In genomic region chr19:16771618-16772017, GRCh38 we compare ENCODE assay signal across 8 cellular contexts. TPM values are rescaled to one million over a fixed set of nuclear protein-coding genes. Genes with fewer than 3 reads are reported as not detected.
DNase-seq lines count a peak whose midpoint lies in the region; ATAC-seq and TF ChIP-seq lines count a peak whose summit lies in the region.

No MANE protein-coding gene starts in this region.

- peak; percentile 83 for TF ChIP-seq CTCF in GM10266 (IDR thresholded peaks at IDR 0.05; ENCODE audit: control insufficient read depth, insufficient read depth, low read depth, missing control alignments)

- peak; percentile 78 for DNase-seq in GM10266 (ENCODE audit: extremely low spot score)
- DNase-seq in NCI-H1694 (lab: John Stamatoyannopoulos, UW), result peak; percentile 76
- peak; percentile 39 to 73 (median 46) for DNase-seq in T-helper 17 cell
- peak; percentile 69 for DNase-seq in amniotic epithelial cell (ENCODE audit: low read depth)
- peak; percentile 80 for DNase-seq in left cardiac atrium
- peak; percentile 64 for DNase-seq in renal cortical epithelial cell (ENCODE audit: low read depth)

- peak; percentile 86 for ATAC-seq in T-helper 17 cell
- peak; percentile 67 to 84 for ATAC-seq in left cardiac atrium
- ATAC-seq in GM18502 (IDR thresholded peaks at IDR 0.05; ENCODE audit: poor library complexity, unreplicated experiment), result no peak
- no peak for ATAC-seq in GM19351 (IDR thresholded peaks at IDR 0.05; ENCODE audit: unreplicated experiment)

- H3K27ac Mint-ChIP-seq in T-helper 17 cell, result no peak overlapping the region

- no peaks in the 10 kb centered on the region for H3K4me1 Mint-ChIP-seq in T-helper 17 cell

- intact Hi-C loops in left cardiac atrium (cut with DNase I), result loop anchor here (1.0 to 5.0 kb wide), 3 partner anchors 126 to 282 kb away; no protein-coding TSS in a partner anchor

- H3K4me3 Mint-ChIP-seq in T-helper 17 cell, result no peak overlapping the region

- peaks cover 25% of the 10 kb centered on the region for H3K27me3 Mint-ChIP-seq in T-helper 17 cell

- H3K36me3 Mint-ChIP-seq in T-helper 17 cell (ENCODE audit: low read depth), result peaks cover 4% of the 10 kb centered on the region

- H3K9me3 ChIP-seq in T-helper 17 cell (ENCODE audit: control insufficient read depth, low read length, poor library complexity, severe bottlenecking), result no peaks in the 10 kb centered on the region

RNA-seq across cellular contexts. Expression of gene NWD1, which starts 52.0 kb away (rescaled TPM):
- under 1 TPM in 1 of 2 donors, not detected in 1; 0.03 TPM for total RNA-seq in T-helper 17 cell
- under 1 TPM in 1 of 2 donors, not detected in 1; 0.09 TPM for total RNA-seq in left cardiac atrium
- total RNA-seq in renal cortical epithelial cell, result 1.2 TPM in 1 of 2 replicates, not detected in the other

RNA-seq across cellular contexts. Expression of gene SIN3B, which starts 57.6 kb away (rescaled TPM):
- total RNA-seq in T-helper 17 cell (10 to 100 TPM; 61.1 to 69.4 TPM), left cardiac atrium (10 to 100 TPM; 23.7 to 33.0 TPM), renal cortical epithelial cell (17.7 and 80.9 TPM in 2 replicates)

Comparison
In these comparisons a context has a peak if more than half of its experiments do, and no peak if none do; other contexts are left out.
1. ATAC-seq: peak in T-helper 17 cell (single experiment) and left cardiac atrium (2 of 2); none in GM18502 (single experiment) and GM19351 (single experiment).
2. Peak in every context shown above with its lines, with median percentiles within 50 percentile points of each other: DNase-seq.